1 cellular context compared by ENCODE assay signal in the genomic region with DNA sequence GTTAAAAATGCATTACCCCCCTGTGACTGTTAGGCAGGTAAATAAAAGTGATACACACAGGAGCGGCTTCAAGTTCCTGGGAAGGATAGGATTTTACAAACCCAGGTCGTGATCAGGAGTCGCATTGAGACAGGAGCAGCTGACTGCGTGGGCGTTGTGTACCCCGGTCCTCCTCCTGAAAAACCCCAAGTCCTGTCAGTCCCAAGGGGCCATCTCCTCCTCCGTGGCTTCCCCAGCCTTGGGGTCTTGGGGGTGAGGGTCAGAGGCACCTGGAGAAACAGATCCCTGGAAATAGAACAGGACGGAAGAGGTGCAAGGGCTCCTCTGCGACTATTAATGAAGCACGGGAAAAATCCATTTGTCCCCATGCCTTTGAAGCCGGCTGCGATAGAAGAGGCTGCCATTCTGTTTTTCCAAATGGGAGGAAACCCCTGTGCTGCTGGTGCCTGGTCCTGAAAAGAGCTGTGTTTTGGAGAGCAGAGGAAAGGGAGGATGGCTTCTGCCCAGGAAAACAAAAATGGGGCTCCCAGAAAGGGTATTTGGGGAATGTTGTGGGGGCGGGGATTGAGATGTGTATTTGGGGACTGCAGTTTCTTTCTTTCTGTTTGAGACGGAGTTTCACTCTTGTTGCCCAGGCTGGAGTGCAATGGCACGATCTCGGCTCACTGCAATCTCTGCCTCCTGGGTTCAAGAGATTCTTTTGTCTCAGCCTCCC.
A peak's percentile ranks its signal among the peaks of the same experiment; 100 is the strongest.
TF ChIP-seq lines count a peak whose summit lies in the region.

No MANE protein-coding gene starts in this region.

TF ChIP-seq in H1, 55 proteins besides CTCF, POLR2A, EP300 and RAD21:
- no peak for TF ChIP-seq FOSL1 (IDR thresholded peaks at IDR 0.05; ENCODE audit: insufficient read depth, low read depth, low read length)
- TF ChIP-seq SP1 (IDR thresholded peaks at IDR 0.05; ENCODE audit: low read depth, low read length), result 0 out of 2 replicates have a peak, but pooled peaks have one; percentile 37
- 0 out of 2 replicates have a peak, but pooled peaks have one; percentile 12 for TF ChIP-seq TEAD4 (IDR thresholded peaks at IDR 0.05; ENCODE audit: low read depth, low read length)
